2 cellular contexts compared by ENCODE assay signal in genomic region chr19:55086730-55087541, GRCh38.
A peak's percentile ranks its signal among the peaks of the same experiment; 100 is the strongest.
TF ChIP-seq lines count a peak whose summit lies in the region.

No MANE protein-coding gene starts in this region.

TF ChIP-seq in SK-N-SH, 30 proteins besides CTCF, POLR2A, EP300 and RAD21:
- TF ChIP-seq RFX5 (IDR thresholded peaks at IDR 0.05; ENCODE audit: low read length) (peak; percentile 59), POLR2AphosphoS5 (IDR thresholded peaks at IDR 0.05; ENCODE audit: low read depth, low read length) (peak; percentile 51), TEAD4 (IDR thresholded peaks at IDR 0.05; ENCODE audit: borderline replicate concordance, insufficient read depth) (no peak), SIN3A (IDR thresholded peaks at IDR 0.05; ENCODE audit: borderline replicate concordance, low read depth, low read length) (peak; percentile 8; the same call in 1 of the 2 replicates), CHD2 (IDR thresholded peaks at IDR 0.05; ENCODE audit: low read length, partially characterized antibody) (no peak), NFIC (IDR thresholded peaks at IDR 0.05; ENCODE audit: borderline replicate concordance) (no peak; the same call in 1 of the 2 replicates), MXI1 (IDR thresholded peaks at IDR 0.05; ENCODE audit: low read depth, low read length) (peak; percentile 70)
TF ChIP-seq in SK-N-SH: peak in this region for 4.

TF ChIP-seq in K562, 482 proteins besides CTCF, POLR2A, EP300 and RAD21:
- TF ChIP-seq ZBTB33 (CRISPR knock-in tag; IDR thresholded peaks at IDR 0.05) (peak; percentile 40; the same call in 1 of the 2 replicates), POLR2G (IDR thresholded peaks at IDR 0.05; ENCODE audit: low read depth, low read length) (peak; percentile 70), RBFOX2 (IDR thresholded peaks at IDR 0.05; ENCODE audit: low read depth, low read length) (0 out of 2 replicates have a peak, but pooled peaks have one; percentile 42), RBM22 (IDR thresholded peaks at IDR 0.05; ENCODE audit: low read depth, low read length, poor library complexity, severe bottlenecking) (peak; percentile 0), ZNF140 (CRISPR knock-in tag; IDR thresholded peaks at IDR 0.05) (no peak)
TF ChIP-seq in K562: peak in this region for 4.
